Comparison of ENCODE assay signal across 17 cellular contexts in the genomic region with DNA sequence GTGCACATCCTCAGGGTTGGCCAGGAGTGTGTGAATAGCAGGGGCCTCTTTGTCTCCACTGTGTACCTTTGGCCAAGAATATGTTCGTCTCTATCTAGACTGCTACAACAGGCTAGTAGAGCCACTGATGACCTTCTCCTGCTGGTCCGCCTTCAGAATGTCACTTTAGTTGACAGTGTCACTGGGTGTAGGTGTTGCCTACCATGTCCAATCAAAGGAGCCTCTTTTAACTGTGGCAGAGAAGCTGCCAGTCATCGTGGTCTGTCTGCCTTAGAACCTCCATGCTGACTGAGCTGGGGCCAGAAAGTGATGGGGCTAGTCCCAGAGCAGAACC. TPM values are rescaled to one million over a fixed set of nuclear protein-coding genes. Genes with fewer than 3 reads are reported as not detected.
DNase-seq lines count a peak whose midpoint lies in the region; ATAC-seq and TF ChIP-seq lines count a peak whose summit lies in the region.
"Had no signal": no experiment of that assay in that cellular context is flagged by ENCODE, and none has a peak within 500 bp of the region (broad histone marks: within the 10 kb centered on the region; RNA-seq: fewer than 3 reads in every experiment).

No MANE protein-coding gene starts in this region.

- H3K27me3 Mint-ChIP-seq in activated CD8-positive, alpha-beta memory T cell treated with anti-CD3 and anti-CD28 coated beads, Interleukin-2, amount 10 ng/mL, durations not matched to agents 7 days and 5 days, result no peaks in the 10 kb centered on the region
- no peaks in the 10 kb centered on the region for H3K27me3 Mint-ChIP-seq in activated T-helper 17 cell treated with anti-CD3 and anti-CD28 coated beads, Interleukin-2, amount 50 U/mL, for 72 hours
- H3K27me3 Mint-ChIP-seq in natural killer cell treated with Interleukin-12 subunit alpha and Interleukin-12 subunit beta and Interleukin-15 and Interleukin-18, amount 100 ng/mL, for 72 hours, result no peaks in the 10 kb centered on the region
- H3K27me3 Mint-ChIP-seq in nephron progenitor cell (ENCODE audit: low read depth, poor library complexity), result no peaks in the 10 kb centered on the region
- H3K27me3 Mint-ChIP-seq: type B pancreatic cell had no signal

- H3K27me3 ChIP-seq in aorta (ENCODE audit: control insufficient read depth in 1 of 2, insufficient read depth in 2 of 2, low read length in 1 of 2), result no peaks in the 10 kb centered on the region

- CTCF ChIA-PET in activated CD8-positive, alpha-beta memory T cell treated with anti-CD3 and anti-CD28 coated beads, Interleukin-2, amount 10 ng/mL, durations not matched to agents 7 days and 5 days (lab: Charles Lee), result interaction anchor here (0.5 to 2.2 kb wide), 3 partner anchors 10 to 54 kb away, joined by 4 to 6 read pairs (median 4); no protein-coding TSS in a partner anchor

- 84 to 90% methylated on average over 3 of the region's 3 CpGs for WGBS in aorta, 2 donors

- no peaks in the 10 kb centered on the region for H3K4me1 ChIP-seq in aorta (ENCODE audit: control insufficient read depth in 1 of 2, insufficient read depth in 2 of 2, low read length in 2 of 2)

- H3K4me3 Mint-ChIP-seq in activated CD8-positive, alpha-beta memory T cell treated with anti-CD3 and anti-CD28 coated beads, Interleukin-2, amount 10 ng/mL, durations not matched to agents 7 days and 5 days, result no peak overlapping the region
- no peak overlapping the region for H3K4me3 Mint-ChIP-seq in activated T-helper 17 cell treated with anti-CD3 and anti-CD28 coated beads, Interleukin-2, amount 50 U/mL, for 72 hours
- no peak overlapping the region for H3K4me3 Mint-ChIP-seq in natural killer cell treated with Interleukin-12 subunit alpha and Interleukin-12 subunit beta and Interleukin-15 and Interleukin-18, amount 100 ng/mL, for 72 hours
- no peak overlapping the region for H3K4me3 Mint-ChIP-seq in nephron progenitor cell
- H3K4me3 Mint-ChIP-seq: HFFc6, type B pancreatic cell had no signal

- H3K27ac Mint-ChIP-seq in activated CD8-positive, alpha-beta memory T cell treated with anti-CD3 and anti-CD28 coated beads, Interleukin-2, amount 10 ng/mL, durations not matched to agents 7 days and 5 days, result peak overlapping the region; percentile 51
- no peak overlapping the region for H3K27ac Mint-ChIP-seq in activated T-helper 17 cell treated with anti-CD3 and anti-CD28 coated beads, Interleukin-2, amount 50 U/mL, for 72 hours
- peak overlapping the region; percentile 22 to 54 for H3K27ac Mint-ChIP-seq in natural killer cell treated with Interleukin-12 subunit alpha and Interleukin-12 subunit beta and Interleukin-15 and Interleukin-18, amount 100 ng/mL, for 72 hours
- no peak overlapping the region for H3K27ac Mint-ChIP-seq in nephron progenitor cell
- H3K27ac Mint-ChIP-seq: HFFc6 had no signal

- H3K9me3 ChIP-seq in KOPT-K1 (ENCODE audit: insufficient read depth, low read length, poor library complexity, severe bottlenecking) (no peaks in the 10 kb centered on the region), aorta (ENCODE audit: control insufficient read depth, low read length) (no peaks in the 10 kb centered on the region)
- H3K9me3 ChIP-seq: SK-N-SH had no signal

- peaks cover 60% of the 10 kb centered on the region for H3K36me3 ChIP-seq in KOPT-K1 (ENCODE audit: insufficient read depth, low read length)
- H3K36me3 ChIP-seq in aorta (ENCODE audit: control insufficient read depth in 1 of 2, insufficient read depth in 2 of 2, low read length in 1 of 2), result no peaks in the 10 kb centered on the region

- TF ChIP-seq CTCF in nephron progenitor cell (IDR thresholded peaks at IDR 0.05), result no peak

- ATAC-seq in activated CD8-positive, alpha-beta memory T cell treated with anti-CD3 and anti-CD28 coated beads, Interleukin-2, amount 10 ng/mL, durations not matched to agents 7 days and 5 days, result peak; percentile 71
- ATAC-seq in activated T-helper 17 cell treated with anti-CD3 and anti-CD28 coated beads, Interleukin-2, amount 50 U/mL, for 72 hours (replicated peaks), result peak; percentile 76
- ATAC-seq in natural killer cell treated with Interleukin-12 subunit alpha and Interleukin-12 subunit beta and Interleukin-15 and Interleukin-18, amount 100 ng/mL, for 72 hours, result peak; percentile 61 to 74
- no peak for ATAC-seq in aorta (ENCODE audit: low FRiP score)
- no peak for ATAC-seq in HG03342 (IDR thresholded peaks at IDR 0.05; ENCODE audit: unreplicated experiment)

- H3K36me3 Mint-ChIP-seq in activated CD8-positive, alpha-beta memory T cell treated with anti-CD3 and anti-CD28 coated beads, Interleukin-2, amount 10 ng/mL, durations not matched to agents 7 days and 5 days, result peaks cover 42% of the 10 kb centered on the region
- peaks cover 75% of the 10 kb centered on the region for H3K36me3 Mint-ChIP-seq in activated T-helper 17 cell treated with anti-CD3 and anti-CD28 coated beads, Interleukin-2, amount 50 U/mL, for 72 hours (ENCODE audit: low read depth)
- H3K36me3 Mint-ChIP-seq in natural killer cell treated with Interleukin-12 subunit alpha and Interleukin-12 subunit beta and Interleukin-15 and Interleukin-18, amount 100 ng/mL, for 72 hours, result peaks cover 5% of the 10 kb centered on the region
- peaks cover 61% of the 10 kb centered on the region for H3K36me3 Mint-ChIP-seq in nephron progenitor cell (ENCODE audit: low read depth)

- H3K9me3 Mint-ChIP-seq in activated CD8-positive, alpha-beta memory T cell treated with anti-CD3 and anti-CD28 coated beads, Interleukin-2, amount 10 ng/mL, durations not matched to agents 7 days and 5 days (ENCODE audit: low read depth), result no peaks in the 10 kb centered on the region
- no peaks in the 10 kb centered on the region for H3K9me3 Mint-ChIP-seq in activated T-helper 17 cell treated with anti-CD3 and anti-CD28 coated beads, Interleukin-2, amount 50 U/mL, for 72 hours
- H3K9me3 Mint-ChIP-seq in natural killer cell treated with Interleukin-12 subunit alpha and Interleukin-12 subunit beta and Interleukin-15 and Interleukin-18, amount 100 ng/mL, for 72 hours, result no peaks in the 10 kb centered on the region
- no peaks in the 10 kb centered on the region for H3K9me3 Mint-ChIP-seq in nephron progenitor cell
- H3K9me3 Mint-ChIP-seq: HFFc6, type B pancreatic cell had no signal

- intact Hi-C loops in aorta (cut with DNase I), result no loop called here

- H3K4me3 ChIP-seq in aorta (ENCODE audit: low read length in 2 of 2), result no peak overlapping the region

- DNase-seq in activated CD8-positive, alpha-beta memory T cell treated with anti-CD3 and anti-CD28 coated beads, Interleukin-2, amount 10 ng/mL, durations not matched to agents 7 days and 5 days, result peak; percentile 54
- no peak for DNase-seq in activated CD8-positive, alpha-beta memory T cell treated with anti-CD3 and anti-CD28 coated beads, Interleukin-2, amount 50 U/mL, for 4 hours
- no peak for DNase-seq in natural killer cell treated with Interleukin-12 subunit alpha and Interleukin-12 subunit beta and Interleukin-15 and Interleukin-18, amount 100 ng/mL, for 72 hours (ENCODE audit: low spot score)
- no peak for DNase-seq in nephron progenitor cell
- no peak for DNase-seq in aorta
- DNase-seq: activated CD4-positive, CD25-positive, alpha-beta regulatory T cell; activated naive CD4-positive, alpha-beta T cell treated with Interleukin-2 at 50 U/mL for 16 hours; effector CD4-positive, alpha-beta T cell; HFFc6; NCI-H1930; NCI-H510A; SK-N-SH had no signal

- H3K27ac ChIP-seq in KOPT-K1 (ENCODE audit: low read depth, low read length, poor library complexity, severe bottlenecking), result peak overlapping the region; percentile 15
- H3K27ac ChIP-seq in aorta (ENCODE audit: low read depth in 1 of 2, low read length in 2 of 2), result no peak overlapping the region
- H3K27ac ChIP-seq: KMS-11 had no signal

- peaks cover 54% of the 10 kb centered on the region for H3K4me1 Mint-ChIP-seq in activated CD8-positive, alpha-beta memory T cell treated with anti-CD3 and anti-CD28 coated beads, Interleukin-2, amount 10 ng/mL, durations not matched to agents 7 days and 5 days
- H3K4me1 Mint-ChIP-seq in activated T-helper 17 cell treated with anti-CD3 and anti-CD28 coated beads, Interleukin-2, amount 50 U/mL, for 72 hours, result peaks cover 44% of the 10 kb centered on the region
- peaks cover 39 to 48% of the 10 kb centered on the region in 2 donors for H3K4me1 Mint-ChIP-seq in natural killer cell treated with Interleukin-12 subunit alpha and Interleukin-12 subunit beta and Interleukin-15 and Interleukin-18, amount 100 ng/mL, for 72 hours (ENCODE audit: low read depth in 2 of 2)
- peaks cover 20% of the 10 kb centered on the region for H3K4me1 Mint-ChIP-seq in nephron progenitor cell

RNA-seq across cellular contexts. Expression of gene OXSR1, which starts 40.1 kb away (rescaled TPM):
- 10 to 100 TPM; 47.8 to 56.3 TPM for total RNA-seq in activated CD8-positive, alpha-beta memory T cell treated with anti-CD3 and anti-CD28 coated beads, Interleukin-2, amount 10 ng/mL, durations not matched to agents 7 days and 5 days
- total RNA-seq in activated T-helper 17 cell treated with anti-CD3 and anti-CD28 coated beads, Interleukin-2, amount 50 U/mL, for 72 hours, result 10 to 100 TPM; 77.8 to 78.4 TPM
- total RNA-seq in natural killer cell treated with Interleukin-12 subunit alpha and Interleukin-12 subunit beta and Interleukin-15 and Interleukin-18, amount 100 ng/mL, for 72 hours, result 10 to 100 TPM; 59.9 to 66.8 TPM
- 10 to 100 TPM; 38.9 to 42.0 TPM for total RNA-seq in aorta
- 10 to 100 TPM in 1 of 2 donors, 1 to 10 TPM in 1; 7.9 to 13.9 TPM for polyA plus RNA-seq in aorta

Comparison
In these comparisons a context has a peak if more than half of its experiments do, and no peak if none do; other contexts are left out.
1. ATAC-seq: peak in activated CD8-positive, alpha-beta memory T cell treated with anti-CD3 and anti-CD28 coated beads, Interleukin-2, amount 10 ng/mL, durations not matched to agents 7 days and 5 days (single experiment), activated T-helper 17 cell treated with anti-CD3 and anti-CD28 coated beads, Interleukin-2, amount 50 U/mL, for 72 hours (single experiment) and natural killer cell treated with Interleukin-12 subunit alpha and Interleukin-12 subunit beta and Interleukin-15 and Interleukin-18, amount 100 ng/mL, for 72 hours (2 of 2); none in aorta (single experiment) and HG03342 (single experiment).
2. H3K27ac Mint-ChIP-seq: peak in activated CD8-positive, alpha-beta memory T cell treated with anti-CD3 and anti-CD28 coated beads, Interleukin-2, amount 10 ng/mL, durations not matched to agents 7 days and 5 days (single experiment) and natural killer cell treated with Interleukin-12 subunit alpha and Interleukin-12 subunit beta and Interleukin-15 and Interleukin-18, amount 100 ng/mL, for 72 hours (2 of 2); none in activated T-helper 17 cell treated with anti-CD3 and anti-CD28 coated beads, Interleukin-2, amount 50 U/mL, for 72 hours (single experiment) and nephron progenitor cell (single experiment).